20 cellular contexts compared by ENCODE assay signal in the genomic region with DNA sequence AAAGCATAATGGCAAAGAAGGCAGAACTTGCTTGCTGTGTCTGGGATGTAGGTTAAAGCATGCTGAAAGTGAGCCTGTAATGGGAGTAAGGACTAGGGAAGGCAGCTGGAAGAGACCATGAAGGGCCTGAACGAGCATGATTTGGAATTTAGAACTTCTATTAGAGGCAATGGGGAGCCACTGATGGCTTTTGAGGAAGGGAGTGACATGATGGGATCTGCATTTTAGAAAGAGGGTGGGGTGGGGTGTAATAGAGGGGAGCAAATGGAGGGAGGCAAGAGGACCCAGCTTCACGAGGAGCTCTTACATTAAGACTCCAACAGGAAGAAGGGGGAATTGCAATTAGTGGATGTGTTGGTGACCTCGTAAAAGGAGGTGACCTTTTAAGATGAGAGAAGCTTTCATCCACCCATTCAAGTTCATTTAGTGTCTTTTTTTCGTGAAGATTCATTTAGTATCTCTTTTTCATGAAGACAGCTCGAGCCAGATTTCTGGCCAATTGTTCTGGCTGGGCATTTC. TPM values are rescaled to one million over a fixed set of nuclear protein-coding genes. Genes with fewer than 3 reads are reported as not detected.
DNase-seq lines count a peak whose midpoint lies in the region; ATAC-seq and TF ChIP-seq lines count a peak whose summit lies in the region.
"Had no signal": no experiment of that assay in that cellular context is flagged by ENCODE, and none has a peak within 500 bp of the region (broad histone marks: within the 10 kb centered on the region; RNA-seq: fewer than 3 reads in every experiment).

No MANE protein-coding gene starts in this region.

- TF ChIP-seq RAD21 in HCT116 (IDR thresholded peaks at IDR 0.05; ENCODE audit: low read depth) = no peak

- intact Hi-C loops in HCT116 (cut with micrococcal nuclease) (no loop called here), lower lobe of right lung (cut with DNase I) (no loop called here)

- H3K36me3 Mint-ChIP-seq in glutamatergic neuron (ENCODE audit: unreplicated experiment) = no peaks in the 10 kb centered on the region
- H3K36me3 Mint-ChIP-seq: CD4-positive, alpha-beta memory T cell had no signal

- no peaks in the 10 kb centered on the region for H3K27me3 ChIP-seq in HCT116 (ENCODE audit: insufficient read depth, low read length)
- H3K27me3 ChIP-seq in lower lobe of right lung (ENCODE audit: low read depth) = no peaks in the 10 kb centered on the region
- H3K27me3 ChIP-seq: BLaER1 had no signal

- H3K9ac ChIP-seq in HCT116 (ENCODE audit: low read length) = no peak overlapping the region
- H3K9ac ChIP-seq: BLaER1 had no signal

- peaks cover 6% of the 10 kb centered on the region for H3K27me3 Mint-ChIP-seq in glutamatergic neuron (ENCODE audit: unreplicated experiment)

- H3K79me2 ChIP-seq in HCT116 (ENCODE audit: insufficient read depth, low read length) = no peaks in the 10 kb centered on the region

- no peak overlapping the region for H3K4me2 ChIP-seq in HCT116 (ENCODE audit: low read length)
- H3K4me2 ChIP-seq: A549, BLaER1 had no signal

- POLR2A ChIA-PET in HCT116 (lab: Charles Lee) = no interaction called here

- ATAC-seq in HCT116 (0 out of 2 replicates have a peak, but pooled peaks have one; percentile 34), GM19351 (IDR thresholded peaks at IDR 0.05; ENCODE audit: unreplicated experiment) (no peak), lower lobe of right lung (no peak), GM21786 (IDR thresholded peaks at IDR 0.05; ENCODE audit: unreplicated experiment) (no peak)
- ATAC-seq: Panc1 had no signal

- no peak overlapping the region for H3K4me3 ChIP-seq in HCT116 (replicated peaks in 1 of 2; ENCODE audit: low read depth in 1 of 2, low read length in 2 of 2)
- no peak overlapping the region for H3K4me3 ChIP-seq in lower lobe of right lung
- H3K4me3 ChIP-seq: A549, BLaER1, SJCRH30 had no signal

- H3K4me1 ChIP-seq in HCT116 (ENCODE audit: control insufficient read depth in 1 of 2, insufficient read depth in 2 of 2, low read length in 2 of 2) = no peaks in the 10 kb centered on the region
- no peaks in the 10 kb centered on the region for H3K4me1 ChIP-seq in lower lobe of right lung
- H3K4me1 ChIP-seq: A549, BLaER1, SJCRH30 had no signal

- no peaks in the 10 kb centered on the region for H4K20me1 ChIP-seq in HCT116 (ENCODE audit: insufficient read depth)
- H4K20me1 ChIP-seq: BLaER1 had no signal

- TF ChIP-seq CTCF in GM12872 (IDR thresholded peaks at IDR 0.05; ENCODE audit: insufficient read depth, low read depth, low read length) (peak; percentile 39; the same call in 2 of the 3 replicates), HCT116 (IDR thresholded peaks at IDR 0.05 in 2 of 3, conservative IDR thresholded peaks at IDR 0.05 in 1 of 3; ENCODE audit: borderline replicate concordance in 1 of 3, insufficient read depth in 1 of 3, low read depth in 2 of 3, low read length in 2 of 3) (peak in 1 of 3 experiments; percentile 16; a peak in 1 of 6 replicates), glutamatergic neuron (IDR thresholded peaks at IDR 0.05; ENCODE audit: partially characterized antibody, unreplicated experiment) (peak; percentile 27), lower lobe of right lung (IDR thresholded peaks at IDR 0.05) (no peak)

- in situ Hi-C loops in SK-MEL-5 (cut with HindIII; ENCODE audit: low pct_unique_long_range_greater_than_20kb, low sequenced_read_pairs) = no loop called here

- DNase-seq in HCT116 (ENCODE audit: low read depth, low spot score) = no peak
- DNase-seq in SK-MEL-5 (ENCODE audit: low read depth, low spot score) = peak; percentile 25
- DNase-seq in glutamatergic neuron = no peak
- DNase-seq in lower lobe of right lung = no peak
- DNase-seq: CD4-positive, alpha-beta memory T cell; H7; KBM-7; NCI-H1048; NCI-H1436 treated with DMSO at 0.1 percent for 48 hours; NCI-H2029; NCI-H526 treated with DMSO at 0.1 percent for 48 hours; SJCRH30; SW 1271; T-helper 2 cell had no signal

- H3K27ac Mint-ChIP-seq in glutamatergic neuron (ENCODE audit: unreplicated experiment) = peak overlapping the region; percentile 89
- H3K27ac Mint-ChIP-seq: CD4-positive, alpha-beta memory T cell had no signal

- no peak for TF ChIP-seq POLR2A in HCT116 (IDR thresholded peaks at IDR 0.05; ENCODE audit: borderline replicate concordance, extremely low read depth, insufficient read depth, insufficient read length)

- H3K36me3 ChIP-seq in HCT116 (ENCODE audit: control insufficient read depth in 1 of 2, insufficient read depth in 2 of 2, low read length in 2 of 2) (no peaks in the 10 kb centered on the region), lower lobe of right lung (no peaks in the 10 kb centered on the region)
- H3K36me3 ChIP-seq: BLaER1, SJCRH30 had no signal

- H3K27ac ChIP-seq in HCT116 (ENCODE audit: low read depth, low read length) (no peak overlapping the region), lower lobe of right lung (no peak overlapping the region)
- H3K27ac ChIP-seq: A549, BLaER1, SJCRH30 had no signal

- H2AFZ ChIP-seq in HCT116 (ENCODE audit: low read depth, low read length, poor library complexity, severe bottlenecking) = no peak overlapping the region

- RAD21 ChIA-PET in HCT116 (lab: Charles Lee; ENCODE audit: low non-redundant PET in 1 of 2, low total read pairs in 2 of 2, uncharacterized antibody in 2 of 2, unreplicated experiment in 2 of 2) = no interaction called here

- no peaks in the 10 kb centered on the region for H3K9me3 ChIP-seq in HCT116 (ENCODE audit: control insufficient read depth in 1 of 2, insufficient read depth in 1 of 2, low read depth in 1 of 2, low read length in 2 of 2)
- H3K9me3 ChIP-seq in lower lobe of right lung = no peaks in the 10 kb centered on the region
- H3K9me3 ChIP-seq: A549, BLaER1, SJCRH30 had no signal

- BruUV-seq in HCT116 (replicated peaks; lab: Mats Ljungman, UMichigan) = no TSS peak

- H3K9me3 Mint-ChIP-seq in glutamatergic neuron (ENCODE audit: unreplicated experiment) = peaks cover 5% of the 10 kb centered on the region
- H3K9me3 Mint-ChIP-seq: CD4-positive, alpha-beta memory T cell had no signal

- no peaks in the 10 kb centered on the region for H3K9me2 ChIP-seq in HCT116 (ENCODE audit: insufficient read depth)

- peaks cover 30% of the 10 kb centered on the region for H3K4me1 Mint-ChIP-seq in glutamatergic neuron (ENCODE audit: low read depth, unreplicated experiment)
- H3K4me1 Mint-ChIP-seq: CD4-positive, alpha-beta memory T cell had no signal

- CTCF ChIA-PET in HCT116 (lab: Charles Lee) = interaction anchor here (1.1 kb wide), 1 partner anchor 21 kb away, joined by 6 read pairs; no protein-coding TSS in a partner anchor

- no peak overlapping the region for H3K4me3 Mint-ChIP-seq in glutamatergic neuron (ENCODE audit: unreplicated experiment)
- H3K4me3 Mint-ChIP-seq: CD4-positive, alpha-beta memory T cell had no signal

TF ChIP-seq in HCT116, 20 proteins besides CTCF, POLR2A, EP300 and RAD21:
- no peak for TF ChIP-seq SRF (IDR thresholded peaks at IDR 0.05; ENCODE audit: low read depth)
- TF ChIP-seq EZH2 (IDR thresholded peaks at IDR 0.05) = no peak
- no peak for TF ChIP-seq SIN3A (IDR thresholded peaks at IDR 0.05; ENCODE audit: low read depth)
- no peak for TF ChIP-seq EZH2phosphoT487 (IDR thresholded peaks at IDR 0.05; ENCODE audit: borderline replicate concordance)
- TF ChIP-seq ZNF274 (IDR thresholded peaks at IDR 0.05; ENCODE audit: low read depth, low read length) = no peak
- no peak for TF ChIP-seq ZFX (IDR thresholded peaks at IDR 0.05)
- TF ChIP-seq, protein P1, sequence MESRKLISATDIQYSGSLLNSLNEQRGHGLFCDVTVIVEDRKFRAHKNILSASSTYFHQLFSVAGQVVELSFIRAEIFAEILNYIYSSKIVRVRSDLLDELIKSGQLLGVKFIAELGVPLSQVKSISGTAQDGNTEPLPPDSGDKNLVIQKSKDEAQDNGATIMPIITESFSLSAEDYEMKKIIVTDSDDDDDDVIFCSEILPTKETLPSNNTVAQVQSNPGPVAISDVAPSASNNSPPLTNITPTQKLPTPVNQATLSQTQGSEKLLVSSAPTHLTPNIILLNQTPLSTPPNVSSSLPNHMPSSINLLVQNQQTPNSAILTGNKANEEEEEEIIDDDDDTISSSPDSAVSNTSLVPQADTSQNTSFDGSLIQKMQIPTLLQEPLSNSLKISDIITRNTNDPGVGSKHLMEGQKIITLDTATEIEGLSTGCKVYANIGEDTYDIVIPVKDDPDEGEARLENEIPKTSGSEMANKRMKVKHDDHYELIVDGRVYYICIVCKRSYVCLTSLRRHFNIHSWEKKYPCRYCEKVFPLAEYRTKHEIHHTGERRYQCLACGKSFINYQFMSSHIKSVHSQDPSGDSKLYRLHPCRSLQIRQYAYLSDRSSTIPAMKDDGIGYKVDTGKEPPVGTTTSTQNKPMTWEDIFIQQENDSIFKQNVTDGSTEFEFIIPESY (IDR thresholded peaks at IDR 0.05; ENCODE audit: extremely low read depth, insufficient replicate concordance, low read length) = no peak
- TF ChIP-seq SP1 (IDR thresholded peaks at IDR 0.05; ENCODE audit: low read depth) = no peak
- no peak for TF ChIP-seq JUND (IDR thresholded peaks at IDR 0.05)
- TF ChIP-seq, protein P2, sequence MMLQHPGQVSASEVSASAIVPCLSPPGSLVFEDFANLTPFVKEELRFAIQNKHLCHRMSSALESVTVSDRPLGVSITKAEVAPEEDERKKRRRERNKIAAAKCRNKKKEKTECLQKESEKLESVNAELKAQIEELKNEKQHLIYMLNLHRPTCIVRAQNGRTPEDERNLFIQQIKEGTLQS (IDR thresholded peaks at IDR 0.05) = no peak
- no peak for TF ChIP-seq FOSL1 (IDR thresholded peaks at IDR 0.05; ENCODE audit: low read depth)
- TF ChIP-seq, protein P3, sequence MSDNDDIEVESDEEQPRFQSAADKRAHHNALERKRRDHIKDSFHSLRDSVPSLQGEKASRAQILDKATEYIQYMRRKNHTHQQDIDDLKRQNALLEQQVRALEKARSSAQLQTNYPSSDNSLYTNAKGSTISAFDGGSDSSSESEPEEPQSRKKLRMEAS (IDR thresholded peaks at IDR 0.05) = no peak
- TF ChIP-seq CBX3 (IDR thresholded peaks at IDR 0.05; ENCODE audit: low read depth) = no peak
- no peak for TF ChIP-seq TCF7L2 (IDR thresholded peaks at IDR 0.05; ENCODE audit: borderline replicate concordance, extremely low read depth, insufficient read depth, insufficient read length)
- no peak for TF ChIP-seq YY1 (IDR thresholded peaks at IDR 0.05; ENCODE audit: extremely low read depth, insufficient replicate concordance, low read depth, low read length)
- TF ChIP-seq ELF1 (IDR thresholded peaks at IDR 0.05; ENCODE audit: borderline replicate concordance, low read depth) = no peak
- no peak for TF ChIP-seq POLR2AphosphoS5 (IDR thresholded peaks at IDR 0.05; ENCODE audit: low read depth, low read length)
- TF ChIP-seq EGR1 (IDR thresholded peaks at IDR 0.05; ENCODE audit: low read depth) = no peak
TF ChIP-seq in HCT116: peak in this region for 0.

RNA-seq across cellular contexts. Expression of a gene that starts 13.6 kb away (rescaled TPM):
- total RNA-seq in HCT116 (2021; ENCODE audit: unreplicated experiment) = not detected
- not detected in 2 replicates for polyA plus RNA-seq in HCT116 (2012)
- total RNA-seq in SK-MEL-5 (2014; rRNA removed; shearing (Covaris generic)) = not detected in 2 replicates
- not detected in 2 replicates for polyA plus RNA-seq in SK-MEL-5 (2015; cell fraction: cytosol; rRNA removed)
- polyA plus RNA-seq in SK-MEL-5 (2015; cell fraction: nucleus; rRNA removed) = not detected in 2 replicates
- total RNA-seq in glutamatergic neuron (ENCODE audit: unreplicated experiment) = not detected
- 0.38 TPM for total RNA-seq in lower lobe of right lung
- total RNA-seq: CD4-positive, alpha-beta memory T cell; SJCRH30 had no signal
- polyA plus RNA-seq: A549; CD4-positive, alpha-beta memory T cell had no signal
